ENCODE assay signal across 2 cellular contexts in genomic region chr2:127911737-127912136, GRCh38.
TF ChIP-seq lines count a peak whose summit lies in the region.

No MANE protein-coding gene starts in this region.

TF ChIP-seq in GM12878, 131 proteins besides CTCF, POLR2A, EP300 and RAD21:
- TF ChIP-seq CUX1 (IDR thresholded peaks at IDR 0.05; ENCODE audit: insufficient replicate concordance, low read depth, low read length) (peak; percentile 24), ZNF24 (IDR thresholded peaks at IDR 0.05) (no peak)

TF ChIP-seq in K562, 482 proteins besides CTCF, POLR2A, EP300 and RAD21:
- TF ChIP-seq ATF3 (IDR thresholded peaks at IDR 0.05) (no peak), ATF3 (CRISPR knock-in tag; conservative IDR thresholded peaks at IDR 0.05) (no peak), CUX1 (CRISPR knock-in tag; IDR thresholded peaks at IDR 0.05) (peak; percentile 98)
